1 cellular context compared by ENCODE assay signal in genomic region chr12:9751204-9752144, GRCh38.
A peak's percentile ranks its signal among the peaks of the same experiment; 100 is the strongest.
TF ChIP-seq lines count a peak whose summit lies in the region.

No MANE protein-coding gene starts in this region.

TF ChIP-seq in K562, 482 proteins besides CTCF, POLR2A, EP300 and RAD21 (continued from another document and continues in another):
- TF ChIP-seq THRB (CRISPR knock-in tag; conservative IDR thresholded peaks at IDR 0.05) (peak; percentile 99), PHB2 (IDR thresholded peaks at IDR 0.05; ENCODE audit: low read depth) (no peak), RNF2 (IDR thresholded peaks at IDR 0.05) (peak; percentile 20; the same call in 1 of the 2 replicates), MLLT1 (IDR thresholded peaks at IDR 0.05) (peak in 1 of 2 experiments; percentile 51; a peak in 1 of 4 replicates), HNRNPUL1 (IDR thresholded peaks at IDR 0.05; ENCODE audit: low read length) (no peak), SMC3 (conservative IDR thresholded peaks at IDR 0.05; ENCODE audit: insufficient read depth, low read depth, low read length) (no peak), E2F3 (CRISPR knock-in tag; IDR thresholded peaks at IDR 0.05) (no peak), YY1 (IDR thresholded peaks at IDR 0.05; ENCODE audit: borderline replicate concordance in 1 of 3, control insufficient read depth in 1 of 3, extremely low read depth in 1 of 3, insufficient read depth in 3 of 3, insufficient read length in 1 of 3, insufficient replicate concordance in 2 of 3, low read depth in 1 of 3, low read length in 2 of 3) (peak in 1 of 3 experiments; percentile 41), POLR2H (tag; IDR thresholded peaks at IDR 0.05; ENCODE audit: low read depth) (peak; percentile 92), HNRNPLL (IDR thresholded peaks at IDR 0.05; ENCODE audit: low read depth, low read length, poor library complexity, severe bottlenecking) (no peak), ZMIZ1 (IDR thresholded peaks at IDR 0.05; ENCODE audit: low read depth in 2 of 2, low read length in 2 of 2) (peak in 1 of 2 experiments; percentile 54; a peak in 1 of 4 replicates), ZNF639 (CRISPR knock-in tag; conservative IDR thresholded peaks at IDR 0.05 in 1 of 2, IDR thresholded peaks at IDR 0.05 in 1 of 2) (no peak), RAD51 (IDR thresholded peaks at IDR 0.05; ENCODE audit: borderline replicate concordance, low read depth) (no peak), BCLAF1 (IDR thresholded peaks at IDR 0.05; ENCODE audit: borderline replicate concordance in 1 of 2, control insufficient read depth in 1 of 2, low read depth in 2 of 2, low read length in 1 of 2) (peak in 1 of 2 experiments; percentile 85; a peak in 2 of 4 replicates), ZBTB9 (CRISPR knock-in tag; IDR thresholded peaks at IDR 0.05) (0 out of 2 replicates have a peak, but pooled peaks have one; percentile 49), KLF6 (CRISPR knock-in tag; IDR thresholded peaks at IDR 0.05; ENCODE audit: borderline replicate concordance) (no peak), RERE (CRISPR knock-in tag; IDR thresholded peaks at IDR 0.05; ENCODE audit: borderline replicate concordance) (no peak), HINFP (tag; conservative IDR thresholded peaks at IDR 0.05; ENCODE audit: low read depth) (no peak), RBM17 (IDR thresholded peaks at IDR 0.05; ENCODE audit: borderline replicate concordance, low read depth, low read length) (no peak), HNRNPK (IDR thresholded peaks at IDR 0.05; ENCODE audit: low read depth, low read length, poor library complexity, severe bottlenecking) (no peak), HMGN3 (IDR thresholded peaks at IDR 0.05; ENCODE audit: borderline replicate concordance, extremely low read depth, insufficient read length, low read depth, low read length) (peak; percentile 39), ZNF780A (CRISPR knock-in tag; IDR thresholded peaks at IDR 0.05) (no peak), JUNB (CRISPR knock-in tag; conservative IDR thresholded peaks at IDR 0.05) (no peak), ZBTB1 (CRISPR knock-in tag; IDR thresholded peaks at IDR 0.05; ENCODE audit: borderline replicate concordance, low read depth) (no peak), CBFA2T2 (conservative IDR thresholded peaks at IDR 0.05) (no peak), HEY1 (CRISPR knock-in tag; IDR thresholded peaks at IDR 0.05; ENCODE audit: borderline replicate concordance) (no peak; the same call in 1 of the 2 replicates), DDX20 (tag; IDR thresholded peaks at IDR 0.05; ENCODE audit: low read depth) (no peak), CREM (IDR thresholded peaks at IDR 0.05; ENCODE audit: low read depth) (0 out of 2 replicates have a peak, but pooled peaks have one; percentile 13), USF2 (CRISPR knock-in tag; IDR thresholded peaks at IDR 0.05) (no peak), RB1 (IDR thresholded peaks at IDR 0.05; ENCODE audit: low read depth) (no peak), KAT7 (CRISPR knock-in tag; IDR thresholded peaks at IDR 0.05; ENCODE audit: borderline replicate concordance) (no peak)
